ENCODE assay signal across 8 cellular contexts in genomic region chr1:72282271-72282656, GRCh38. TPM values are rescaled to one million over a fixed set of nuclear protein-coding genes. Genes with fewer than 3 reads are reported as not detected.
DNase-seq lines count a peak whose midpoint lies in the region; ATAC-seq, FAIRE-seq and TF ChIP-seq lines count a peak whose summit lies in the region.

TSS of gene NEGR1 (minus strand) at chr1:72282539.

- peak within 1 kb of the TSS; percentile 57 for H3K4me3 Mint-ChIP-seq in stimulated activated memory B cell treated with anti-CD40 and anti-IgM and Interleukin-4, amounts not matched to agents 10 μg/mL and 1 μg/mL and 100 μg/mL, for 72 hours

- H3K27me3 Mint-ChIP-seq in stimulated activated memory B cell treated with anti-CD40 and anti-IgM and Interleukin-4, amounts not matched to agents 10 μg/mL and 1 μg/mL and 100 μg/mL, for 72 hours, result peaks cover 11% of the 10 kb centered on the region

- no peak for TF ChIP-seq CTCF in GM12865 (IDR thresholded peaks at IDR 0.05; ENCODE audit: insufficient read depth, low read depth, low read length, missing control alignments)
- TF ChIP-seq CTCF in left lung (IDR thresholded peaks at IDR 0.05), result no peak

- no peak for FAIRE-seq in RCC 7860 (lab: Jason Lieb, UNC)

- no peaks in the 10 kb centered on the region for H3K36me3 ChIP-seq in left lung

- intact Hi-C loops in left lung (cut with DNase I), result no loop called here

- no peak within 1 kb of the TSS for H3K27ac Mint-ChIP-seq in stimulated activated memory B cell treated with anti-CD40 and anti-IgM and Interleukin-4, amounts not matched to agents 10 μg/mL and 1 μg/mL and 100 μg/mL, for 72 hours

- H3K4me3 ChIP-seq in GM12865 (ENCODE audit: low read depth, low read length) (peak within 1 kb of the TSS; percentile 27), left lung (peak within 1 kb of the TSS; percentile 39 to 64)

- peaks cover 15% of the 10 kb centered on the region for H3K4me1 Mint-ChIP-seq in stimulated activated memory B cell treated with anti-CD40 and anti-IgM and Interleukin-4, amounts not matched to agents 10 μg/mL and 1 μg/mL and 100 μg/mL, for 72 hours

- no peaks in the 10 kb centered on the region for H3K36me3 Mint-ChIP-seq in stimulated activated memory B cell treated with anti-CD40 and anti-IgM and Interleukin-4, amounts not matched to agents 10 μg/mL and 1 μg/mL and 100 μg/mL, for 72 hours

- H3K4me1 ChIP-seq in left lung, result peaks cover 0 to 15% of the 10 kb centered on the region in 2 donors

- peak within 1 kb of the TSS; percentile 81 to 91 for H3K27ac ChIP-seq in left lung

- ATAC-seq in left lung (peak; percentile 26), HG03521 (IDR thresholded peaks at IDR 0.05; ENCODE audit: unreplicated experiment) (no peak), HG02763 (IDR thresholded peaks at IDR 0.05; ENCODE audit: unreplicated experiment) (no peak)
- ATAC-seq in stimulated activated memory B cell treated with anti-CD40 and anti-IgM and Interleukin-4, amounts not matched to agents 10 μg/mL and 1 μg/mL and 100 μg/mL, for 72 hours, result no peak

- H3K9me3 Mint-ChIP-seq in stimulated activated memory B cell treated with anti-CD40 and anti-IgM and Interleukin-4, amounts not matched to agents 10 μg/mL and 1 μg/mL and 100 μg/mL, for 72 hours, result no peaks in the 10 kb centered on the region

- DNase-seq in A172 (ENCODE audit: low spot score), result peak; percentile 1
- DNase-seq in GM12865 (ENCODE audit: low read depth), result peak; percentile 1
- DNase-seq in RCC 7860 (ENCODE audit: low spot score), result peak; percentile 38
- peak; percentile 62 for DNase-seq in dedifferentiated amniotic fluid mesenchymal stem cell (ENCODE audit: extremely low spot score)
- DNase-seq in left lung, result peak; percentile 38 to 84

- peaks cover 0 to 28% of the 10 kb centered on the region in 2 donors for H3K27me3 ChIP-seq in left lung

- no peaks in the 10 kb centered on the region for H3K9me3 ChIP-seq in left lung

RNA-seq across cellular contexts. Expression of gene NEGR1, which starts in this region (rescaled TPM):
- 0.03 TPM in 1 of 2 replicates, not detected in the other for total RNA-seq in A172 (2014; rRNA removed; shearing (Covaris generic))
- total RNA-seq in left lung, result 1 to 10 TPM; 3.7 to 5.7 TPM

Comparison
In these comparisons a context has a peak if more than half of its experiments do, and no peak if none do; other contexts are left out.
1. Peak in DNase-seq in A172; RNA of the gene not detected or under 1 TPM.
2. DNase-seq: peak in every context shown above with its lines; median percentile 62 in dedifferentiated amniotic fluid mesenchymal stem cell; 61 in left lung; 38 in RCC 7860; 1 in A172; 1 in GM12865.